1 cellular context compared by ENCODE assay signal in genomic region chr10:43044444-43045245, GRCh38.
TF ChIP-seq lines count a peak whose summit lies in the region.

No MANE protein-coding gene starts in this region.

TF ChIP-seq in SK-N-SH, 30 proteins besides CTCF, POLR2A, EP300 and RAD21 (continued from another document):
- TF ChIP-seq REST (IDR thresholded peaks at IDR 0.05; ENCODE audit: low read depth, low read length), result no peak
- TF ChIP-seq TCF12 (IDR thresholded peaks at IDR 0.05), result no peak
- no peak for TF ChIP-seq YY1 (IDR thresholded peaks at IDR 0.05; ENCODE audit: low read depth)
- TF ChIP-seq RFX5 (IDR thresholded peaks at IDR 0.05; ENCODE audit: low read length), result no peak
- TF ChIP-seq TEAD4 (IDR thresholded peaks at IDR 0.05; ENCODE audit: borderline replicate concordance, insufficient read depth), result no peak
- TF ChIP-seq MAX (IDR thresholded peaks at IDR 0.05; ENCODE audit: low read depth), result no peak
- no peak for TF ChIP-seq GABPA (IDR thresholded peaks at IDR 0.05; ENCODE audit: low read depth)
- TF ChIP-seq MXI1 (IDR thresholded peaks at IDR 0.05; ENCODE audit: low read depth, low read length), result no peak
- TF ChIP-seq FOXM1 (IDR thresholded peaks at IDR 0.05; ENCODE audit: low read depth), result no peak
- no peak for TF ChIP-seq SMC3 (IDR thresholded peaks at IDR 0.05; ENCODE audit: low read depth, low read length)
- no peak for TF ChIP-seq JUND (IDR thresholded peaks at IDR 0.05)
- no peak for TF ChIP-seq RXRA (IDR thresholded peaks at IDR 0.05; ENCODE audit: borderline replicate concordance, low read depth)
- no peak for TF ChIP-seq IRF3 (IDR thresholded peaks at IDR 0.05; ENCODE audit: low read depth, low read length)
- TF ChIP-seq FOSL2 (IDR thresholded peaks at IDR 0.05; ENCODE audit: borderline replicate concordance, low read depth), result no peak
- TF ChIP-seq POLR2AphosphoS5 (IDR thresholded peaks at IDR 0.05; ENCODE audit: low read depth, low read length), result no peak
